Comparison of ENCODE assay signal across 17 cellular contexts in genomic region chr15:74208901-74209559, GRCh38. TPM values are rescaled to one million over a fixed set of nuclear protein-coding genes. Genes with fewer than 3 reads are reported as not detected.
DNase-seq lines count a peak whose midpoint lies in the region; TF ChIP-seq lines count a peak whose summit lies in the region.
"Had no signal": no experiment of that assay in that cellular context is flagged by ENCODE, and none has a peak within 500 bp of the region (broad histone marks: within the 10 kb centered on the region; RNA-seq: fewer than 3 reads in every experiment).

No MANE protein-coding gene starts in this region.

- H3K36me3 Mint-ChIP-seq in endothelial cell (ENCODE audit: low read depth, unreplicated experiment) = no peaks in the 10 kb centered on the region
- H3K36me3 Mint-ChIP-seq: immature natural killer cell had no signal

- no peak overlapping the region for H3K27ac ChIP-seq in dorsolateral prefrontal cortex

- H3K9ac ChIP-seq in NT2/D1 (ENCODE audit: insufficient read length, low read depth) = peak overlapping the region; percentile 63

- peak overlapping the region; percentile 37 for H3K27ac Mint-ChIP-seq in endothelial cell (ENCODE audit: unreplicated experiment)
- H3K27ac Mint-ChIP-seq: activated CD4-positive, alpha-beta T cell treated with anti-CD3 and anti-CD28 coated beads, Interleukin-2, amount 10 ng/mL, durations not matched to agents 7 days and 5 days; immature natural killer cell had no signal

- peaks cover 8% of the 10 kb centered on the region for H3K27me3 Mint-ChIP-seq in endothelial cell (ENCODE audit: unreplicated experiment)

- no peak for TF ChIP-seq CTCF in endothelial cell (IDR thresholded peaks at IDR 0.05; ENCODE audit: unreplicated experiment)
- TF ChIP-seq CTCF in dorsolateral prefrontal cortex (IDR thresholded peaks at IDR 0.05 in 54 of 56, conservative IDR thresholded peaks at IDR 0.05 in 2 of 56; ENCODE audit: low read depth in 1 of 56, partially characterized antibody in 56 of 56) = no peak

- peaks cover 30% of the 10 kb centered on the region for H3K27me3 ChIP-seq in NT2/D1 (ENCODE audit: insufficient read depth, insufficient read length)
- H3K27me3 ChIP-seq in dorsolateral prefrontal cortex = no peaks in the 10 kb centered on the region

- H3K4me1 ChIP-seq in NT2/D1 (ENCODE audit: insufficient read depth, insufficient read length) = peaks cover 49% of the 10 kb centered on the region

- intact Hi-C loops in dorsolateral prefrontal cortex (cut with DNase I) = no loop called here

- H3K4me3 ChIP-seq in NT2/D1 (ENCODE audit: insufficient read length, low read depth) (peak overlapping the region; percentile 8), dorsolateral prefrontal cortex (no peak overlapping the region)
- H3K4me3 ChIP-seq: HAP-1 had no signal

- DNase-seq in NCI-H1092 treated with DMSO at 0.1 percent for 48 hours (lab: John Stamatoyannopoulos, UW) (peak; percentile 23), NCI-H1092 (lab: John Stamatoyannopoulos, UW) (no peak), NT2/D1 (ENCODE audit: low read depth, low spot score) (no peak), endothelial cell (ENCODE audit: low spot score) (no peak), retina (peak; percentile 57), dorsolateral prefrontal cortex (no peak), HuH-7.5 (ENCODE audit: low spot score) (no peak), germinal center (ENCODE audit: low spot score) (no peak)
- DNase-seq: activated CD4-positive, alpha-beta T cell treated with anti-CD3 and anti-CD28 coated beads, Interleukin-2, amount 10 ng/mL, durations not matched to agents 7 days and 5 days; activated naive CD4-positive, alpha-beta T cell; effector CD8-positive, alpha-beta T cell; immature natural killer cell; NCI-H187; nucleus accumbens; stimulated activated CD4-positive, alpha-beta T cell treated with anti-CD3 and anti-CD28 coated beads, Interleukin-2, amount 100 ng/mL, for 48 hours had no signal

- peaks cover 6% of the 10 kb centered on the region; the same call in 1 of the 2 replicates for H3K9me3 ChIP-seq in NT2/D1 (ENCODE audit: insufficient read depth, low read length)
- H3K9me3 ChIP-seq: HAP-1 had no signal

- no peak overlapping the region for H3K4me3 Mint-ChIP-seq in endothelial cell (ENCODE audit: unreplicated experiment)
- H3K4me3 Mint-ChIP-seq: activated CD4-positive, alpha-beta T cell treated with anti-CD3 and anti-CD28 coated beads, Interleukin-2, amount 10 ng/mL, durations not matched to agents 7 days and 5 days; immature natural killer cell had no signal

- H3K36me3 ChIP-seq in NT2/D1 (ENCODE audit: insufficient read depth, insufficient read length, low read length) = peaks cover 4% of the 10 kb centered on the region
- H3K36me3 ChIP-seq: HAP-1 had no signal

- H3K4me1 Mint-ChIP-seq in endothelial cell (ENCODE audit: unreplicated experiment) = peaks cover 44% of the 10 kb centered on the region
- H3K4me1 Mint-ChIP-seq: activated CD4-positive, alpha-beta T cell treated with anti-CD3 and anti-CD28 coated beads, Interleukin-2, amount 10 ng/mL, durations not matched to agents 7 days and 5 days; immature natural killer cell had no signal

- H3K9me3 Mint-ChIP-seq in endothelial cell (ENCODE audit: unreplicated experiment) = no peaks in the 10 kb centered on the region
- H3K9me3 Mint-ChIP-seq: activated CD4-positive, alpha-beta T cell treated with anti-CD3 and anti-CD28 coated beads, Interleukin-2, amount 10 ng/mL, durations not matched to agents 7 days and 5 days; immature natural killer cell had no signal

RNA-seq across cellular contexts. Expression of gene STRA6, which starts 6.4 kb away (rescaled TPM):
- total RNA-seq in endothelial cell (ENCODE audit: unreplicated experiment) = 9.2 TPM
- total RNA-seq in dorsolateral prefrontal cortex = 1 to 10 TPM in 32 of 120 experiments, under 1 TPM in 48, not detected in 40; 0.19 to 3.2 (median 0.83) TPM
- total RNA-seq: activated CD4-positive, alpha-beta T cell treated with anti-CD3 and anti-CD28 coated beads, Interleukin-2, amount 10 ng/mL, durations not matched to agents 7 days and 5 days; subcutaneous adipose tissue had no signal

RNA-seq across cellular contexts. Expression of gene CCDC33, which starts 27.1 kb away (rescaled TPM):
- total RNA-seq in endothelial cell (ENCODE audit: unreplicated experiment) = 0.51 TPM
- total RNA-seq in dorsolateral prefrontal cortex = 1 to 10 TPM in 2 of 120 experiments, under 1 TPM in 16, not detected in 102; 0.14 to 2.0 (median 0.36) TPM
- total RNA-seq: activated CD4-positive, alpha-beta T cell treated with anti-CD3 and anti-CD28 coated beads, Interleukin-2, amount 10 ng/mL, durations not matched to agents 7 days and 5 days; subcutaneous adipose tissue had no signal

RNA-seq across cellular contexts. Expression of gene ISLR, which starts 35.5 kb away (rescaled TPM):
- total RNA-seq in endothelial cell (ENCODE audit: unreplicated experiment) (0.51 TPM), dorsolateral prefrontal cortex (10 to 100 TPM in 113 of 120 experiments, 1 to 10 TPM in 7; 7.1 to 44.8 (median 21.5) TPM)
- total RNA-seq: activated CD4-positive, alpha-beta T cell treated with anti-CD3 and anti-CD28 coated beads, Interleukin-2, amount 10 ng/mL, durations not matched to agents 7 days and 5 days had no signal

Comparison
In these comparisons a context has a peak if more than half of its experiments do, and no peak if none do; other contexts are left out.
1. DNase-seq: peak in NCI-H1092 treated with DMSO at 0.1 percent for 48 hours (single experiment) and retina (single experiment); none in NCI-H1092 (single experiment), NT2/D1 (single experiment), endothelial cell (single experiment), dorsolateral prefrontal cortex (0 of 10), HuH-7.5 (single experiment) and germinal center (single experiment).